1 cellular context compared by ENCODE assay signal in genomic region chr12:6386038-6386437, GRCh38.
TF ChIP-seq lines count a peak whose summit lies in the region.

No MANE protein-coding gene starts in this region.

TF ChIP-seq in WTC11, 78 proteins besides CTCF, POLR2A, EP300 and RAD21 (continued from another document):
- no peak for TF ChIP-seq PRDM15 (CRISPR knock-in tag; IDR thresholded peaks at IDR 0.05)
- TF ChIP-seq ZNF219 (CRISPR knock-in tag; IDR thresholded peaks at IDR 0.05; ENCODE audit: borderline replicate concordance): no peak
- no peak for TF ChIP-seq NR2C2 (CRISPR knock-in tag; IDR thresholded peaks at IDR 0.05)
- no peak for TF ChIP-seq CREM (CRISPR knock-in tag; IDR thresholded peaks at IDR 0.05)
TF ChIP-seq in WTC11: peak in this region for 0.
